Comparison of ENCODE assay signal across 12 cellular contexts in genomic region chr7:130945411-130945811, GRCh38.
DNase-seq lines count a peak whose midpoint lies in the region; ATAC-seq and TF ChIP-seq lines count a peak whose summit lies in the region.
"Had no signal": no experiment of that assay in that cellular context is flagged by ENCODE, and none has a peak within 500 bp of the region (broad histone marks: within the 10 kb centered on the region; RNA-seq: fewer than 3 reads in every experiment).

No MANE protein-coding gene starts in this region.

- H3K27ac ChIP-seq in lower lobe of right lung = peak overlapping the region; percentile 15

- no peaks in the 10 kb centered on the region for H3K9me3 ChIP-seq in T-helper 17 cell (ENCODE audit: control insufficient read depth, low read length, poor library complexity, severe bottlenecking)
- no peaks in the 10 kb centered on the region for H3K9me3 ChIP-seq in lower lobe of right lung
- H3K9me3 ChIP-seq: SK-N-SH had no signal

- peaks cover 66% of the 10 kb centered on the region for H3K4me1 ChIP-seq in lower lobe of right lung

- H3K4me1 Mint-ChIP-seq in CD14-positive monocyte (peaks cover 33% of the 10 kb centered on the region), T-helper 17 cell (peaks cover 76% of the 10 kb centered on the region)

- H3K4me3 Mint-ChIP-seq in CD14-positive monocyte (no peak overlapping the region), T-helper 17 cell (peak overlapping the region; percentile 85)

- H3K27me3 ChIP-seq in lower lobe of right lung (ENCODE audit: low read depth) = no peaks in the 10 kb centered on the region

- H3K27ac Mint-ChIP-seq in CD14-positive monocyte = peak overlapping the region; percentile 0 to 93 (median 63)
- H3K27ac Mint-ChIP-seq in T-helper 17 cell = no peak overlapping the region

- H3K9me3 Mint-ChIP-seq in CD14-positive monocyte = no peaks in the 10 kb centered on the region

- peaks cover 15% of the 10 kb centered on the region for H3K36me3 ChIP-seq in lower lobe of right lung

- H3K36me3 Mint-ChIP-seq in CD14-positive monocyte = peaks cover 28 to 46% of the 10 kb centered on the region in 2 donors
- H3K36me3 Mint-ChIP-seq in T-helper 17 cell (ENCODE audit: low read depth) = peaks cover 16% of the 10 kb centered on the region

- no peaks in the 10 kb centered on the region for H3K27me3 Mint-ChIP-seq in CD14-positive monocyte (ENCODE audit: low read depth in 3 of 3)
- no peaks in the 10 kb centered on the region for H3K27me3 Mint-ChIP-seq in T-helper 17 cell

- DNase-seq in CD14-positive monocyte (ENCODE audit: low spot score) (no peak), T-helper 17 cell (no peak), lower lobe of right lung (no peak), HuH-7.5 (ENCODE audit: low spot score) (no peak), HK-2 (ENCODE audit: unreplicated experiment) (no peak)
- DNase-seq in central memory CD4-positive, alpha-beta T cell = no peak
- DNase-seq: midbrain; NCI-H1436; SK-N-SH; stimulated activated CD4-positive, alpha-beta T cell treated with anti-CD3 and anti-CD28 coated beads, Interleukin-4, amount 100 ng/mL, for 24 hours had no signal

- intact Hi-C loops in CD14-positive monocyte (cut with micrococcal nuclease) (no loop called here), lower lobe of right lung (cut with DNase I) (no loop called here)

- no peak overlapping the region for H3K4me3 ChIP-seq in lower lobe of right lung

- ATAC-seq in GM21576 (IDR thresholded peaks at IDR 0.05; ENCODE audit: unreplicated experiment) (peak; percentile 37), T-helper 17 cell (peak; percentile 54), lower lobe of right lung (no peak), HG03045 (IDR thresholded peaks at IDR 0.05; ENCODE audit: unreplicated experiment) (no peak)

- TF ChIP-seq CTCF in CD14-positive monocyte (IDR thresholded peaks at IDR 0.05) = no peak
- no peak for TF ChIP-seq CTCF in lower lobe of right lung (IDR thresholded peaks at IDR 0.05)

Comparison
In these comparisons a context has a peak if more than half of its experiments do, and no peak if none do; other contexts are left out.
1. ATAC-seq: peak in GM21576 (single experiment) and T-helper 17 cell (single experiment); none in lower lobe of right lung (0 of 2) and HG03045 (single experiment).